8 cellular contexts compared by ENCODE assay signal in genomic region chr6:120378582-120379220, GRCh38.
DNase-seq lines count a peak whose midpoint lies in the region; ATAC-seq lines count a peak whose summit lies in the region.

No MANE protein-coding gene starts in this region.

- H3K36me3 Mint-ChIP-seq in stimulated activated naive B cell treated with anti-CD40 and anti-IgM and Interleukin-4, amounts not matched to agents 10 μg/mL and 1 μg/mL and 100 μg/mL, for 72 hours: no peaks in the 10 kb centered on the region

- H3K9me3 Mint-ChIP-seq in stimulated activated naive B cell treated with anti-CD40 and anti-IgM and Interleukin-4, amounts not matched to agents 10 μg/mL and 1 μg/mL and 100 μg/mL, for 72 hours: no peaks in the 10 kb centered on the region

- H3K4me1 Mint-ChIP-seq in stimulated activated naive B cell treated with anti-CD40 and anti-IgM and Interleukin-4, amounts not matched to agents 10 μg/mL and 1 μg/mL and 100 μg/mL, for 72 hours: peaks cover 0 to 6% of the 10 kb centered on the region in 2 donors

- H3K4me3 Mint-ChIP-seq in stimulated activated naive B cell treated with anti-CD40 and anti-IgM and Interleukin-4, amounts not matched to agents 10 μg/mL and 1 μg/mL and 100 μg/mL, for 72 hours: no peak overlapping the region

- H3K27ac Mint-ChIP-seq in stimulated activated naive B cell treated with anti-CD40 and anti-IgM and Interleukin-4, amounts not matched to agents 10 μg/mL and 1 μg/mL and 100 μg/mL, for 72 hours: no peak overlapping the region

- ATAC-seq in GM18907 (IDR thresholded peaks at IDR 0.05; ENCODE audit: unreplicated experiment): peak; percentile 96
- ATAC-seq in HG03064 (IDR thresholded peaks at IDR 0.05; ENCODE audit: low read depth, unreplicated experiment): peak; percentile 80
- peak; percentile 62 to 65 for ATAC-seq in stimulated activated naive B cell treated with anti-CD40 and anti-IgM and Interleukin-4, amounts not matched to agents 10 μg/mL and 1 μg/mL and 100 μg/mL, for 72 hours (replicated peaks)
- ATAC-seq in left cardiac atrium: no peak
- ATAC-seq in stimulated activated naive CD8-positive, alpha-beta T cell treated with anti-CD3 and anti-CD28 coated beads, Interleukin-15, Interleukin-2, amounts not matched to agents 100 U/mL and 50 U/mL, for 24 hours: no peak

- H3K27me3 Mint-ChIP-seq in stimulated activated naive B cell treated with anti-CD40 and anti-IgM and Interleukin-4, amounts not matched to agents 10 μg/mL and 1 μg/mL and 100 μg/mL, for 72 hours: no peaks in the 10 kb centered on the region

- intact Hi-C loops in left cardiac atrium (cut with DNase I): no loop called here

- DNase-seq in AML-193 (lab: John Stamatoyannopoulos, UW): peak; percentile 56 to 60
- DNase-seq in NCI-H345 treated with DMSO at 0.1 percent for 48 hours (lab: John Stamatoyannopoulos, UW; ENCODE audit: unreplicated experiment): peak; percentile 3
- DNase-seq in cerebellar cortex (ENCODE audit: low spot score): peak; percentile 19
- DNase-seq in stimulated activated naive B cell treated with anti-CD40 and anti-IgM and Interleukin-4, amounts not matched to agents 10 μg/mL and 1 μg/mL and 100 μg/mL, for 72 hours: no peak
- no peak for DNase-seq in left cardiac atrium
- DNase-seq in stimulated activated naive CD8-positive, alpha-beta T cell treated with anti-CD3 and anti-CD28 coated beads, Interleukin-15, Interleukin-2, amounts not matched to agents 100 U/mL and 50 U/mL, for 24 hours: no peak

Comparison
In these comparisons a context has a peak if more than half of its experiments do, and no peak if none do; other contexts are left out.
1. DNase-seq: peak in AML-193 (2 of 2), NCI-H345 treated with DMSO at 0.1 percent for 48 hours (single experiment) and cerebellar cortex (single experiment); none in stimulated activated naive B cell treated with anti-CD40 and anti-IgM and Interleukin-4, amounts not matched to agents 10 μg/mL and 1 μg/mL and 100 μg/mL, for 72 hours (single experiment), left cardiac atrium (single experiment) and stimulated activated naive CD8-positive, alpha-beta T cell treated with anti-CD3 and anti-CD28 coated beads, Interleukin-15, Interleukin-2, amounts not matched to agents 100 U/mL and 50 U/mL, for 24 hours (single experiment).
2. ATAC-seq: peak in GM18907 (single experiment), HG03064 (single experiment) and stimulated activated naive B cell treated with anti-CD40 and anti-IgM and Interleukin-4, amounts not matched to agents 10 μg/mL and 1 μg/mL and 100 μg/mL, for 72 hours (2 of 2); none in left cardiac atrium (0 of 2) and stimulated activated naive CD8-positive, alpha-beta T cell treated with anti-CD3 and anti-CD28 coated beads, Interleukin-15, Interleukin-2, amounts not matched to agents 100 U/mL and 50 U/mL, for 24 hours (single experiment).